In genomic region chr17:76685366-76685765, GRCh38 we compare ENCODE assay signal across 1 cellular context.
TF ChIP-seq lines count a peak whose summit lies in the region.

No MANE protein-coding gene starts in this region.

TF ChIP-seq in HepG2, 621 proteins besides CTCF, POLR2A, EP300 and RAD21:
- TF ChIP-seq HNF1B (CRISPR knock-in tag; IDR thresholded peaks at IDR 0.05) (peak; percentile 35; the same call in 1 of the 2 replicates), NFE2 (CRISPR knock-in tag; IDR thresholded peaks at IDR 0.05) (no peak)
